In the genomic region with DNA sequence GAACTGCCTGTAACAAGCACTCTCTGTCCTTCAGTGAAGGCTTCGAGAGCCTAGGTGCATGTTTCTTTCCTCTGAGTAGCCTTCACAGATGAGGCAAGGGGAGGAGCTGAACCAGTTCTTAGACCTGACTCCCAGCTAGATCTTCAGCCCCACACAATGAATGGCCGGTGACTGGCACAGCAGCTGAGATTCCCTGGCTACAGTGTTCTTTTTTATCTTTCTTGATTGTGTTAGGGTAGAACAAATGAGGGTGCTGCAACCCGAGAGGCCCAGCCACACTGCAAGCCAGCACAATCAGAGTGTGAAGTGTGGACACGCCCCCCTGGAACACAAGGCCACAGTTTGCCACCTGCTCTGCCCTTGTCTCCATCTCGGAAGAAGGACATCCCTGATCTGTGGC, we compare ENCODE assay signal across 18 cellular contexts. TPM values are rescaled to one million over a fixed set of nuclear protein-coding genes. Genes with fewer than 3 reads are reported as not detected.
DNase-seq lines count a peak whose midpoint lies in the region; ATAC-seq and TF ChIP-seq lines count a peak whose summit lies in the region.
"Had no signal": no experiment of that assay in that cellular context is flagged by ENCODE, and none has a peak within 500 bp of the region (broad histone marks: within the 10 kb centered on the region; RNA-seq: fewer than 3 reads in every experiment).

No MANE protein-coding gene starts in this region.

- H3K4me1 Mint-ChIP-seq in mesothelial cell of epicardium: peaks cover 52% of the 10 kb centered on the region
- no peaks in the 10 kb centered on the region for H3K4me1 Mint-ChIP-seq in activated T-cell treated with anti-CD3 and anti-CD28 coated beads, Interleukin-2, amount 50 U/mL, for 24 hours (ENCODE audit: low read depth)
- H3K4me1 Mint-ChIP-seq: activated CD4-positive, alpha-beta T cell treated with anti-CD3 and anti-CD28 coated beads, Interleukin-2, amount 10 ng/mL, durations not matched to agents 7 days and 5 days had no signal

- peak overlapping the region; percentile 79 for H3K27ac Mint-ChIP-seq in mesothelial cell of epicardium
- H3K27ac Mint-ChIP-seq in activated T-cell treated with anti-CD3 and anti-CD28 coated beads, Interleukin-2, amount 50 U/mL, for 24 hours: no peak overlapping the region
- H3K27ac Mint-ChIP-seq: activated T-helper 2 cell treated with anti-CD3 and anti-CD28 coated beads, Interferon-gamma antibody, Interleukin-2, Interleukin-4, amounts not matched to agents 10 μg/mL and 5 μg/mL and 100 μg/mL, durations not matched to agents 14 hours and 24 hours and 36 hours had no signal

- H3K27me3 Mint-ChIP-seq in mesothelial cell of epicardium (ENCODE audit: low read depth): peaks cover 6% of the 10 kb centered on the region
- peaks cover 17% of the 10 kb centered on the region for H3K27me3 Mint-ChIP-seq in activated T-cell treated with anti-CD3 and anti-CD28 coated beads, Interleukin-2, amount 50 U/mL, for 24 hours

- ATAC-seq in GM21367 (IDR thresholded peaks at IDR 0.05; ENCODE audit: unreplicated experiment) (no peak), GM18909 (IDR thresholded peaks at IDR 0.05; ENCODE audit: poor library complexity, unreplicated experiment) (no peak)
- ATAC-seq: GM12878 had no signal

- H3K36me3 Mint-ChIP-seq in mesothelial cell of epicardium: no peaks in the 10 kb centered on the region
- no peaks in the 10 kb centered on the region for H3K36me3 Mint-ChIP-seq in activated T-cell treated with anti-CD3 and anti-CD28 coated beads, Interleukin-2, amount 50 U/mL, for 24 hours (ENCODE audit: low read depth)

- no peak for TF ChIP-seq CTCF in C4-2B (conservative IDR thresholded peaks at IDR 0.05)
- no peak for TF ChIP-seq CTCF in mesothelial cell of epicardium (IDR thresholded peaks at IDR 0.05; ENCODE audit: unreplicated experiment)

- no peak overlapping the region for H3K4me3 Mint-ChIP-seq in mesothelial cell of epicardium
- no peak overlapping the region for H3K4me3 Mint-ChIP-seq in activated T-cell treated with anti-CD3 and anti-CD28 coated beads, Interleukin-2, amount 50 U/mL, for 24 hours
- H3K4me3 Mint-ChIP-seq: activated CD4-positive, alpha-beta T cell treated with anti-CD3 and anti-CD28 coated beads, Interleukin-2, amount 10 ng/mL, durations not matched to agents 7 days and 5 days had no signal

- H3K27ac ChIP-seq in C4-2B: peak overlapping the region; percentile 94
- H3K27ac ChIP-seq: ascending aorta had no signal

- H3K9me3 Mint-ChIP-seq in mesothelial cell of epicardium: no peaks in the 10 kb centered on the region
- no peaks in the 10 kb centered on the region for H3K9me3 Mint-ChIP-seq in activated T-cell treated with anti-CD3 and anti-CD28 coated beads, Interleukin-2, amount 50 U/mL, for 24 hours
- H3K9me3 Mint-ChIP-seq: activated CD4-positive, alpha-beta T cell treated with anti-CD3 and anti-CD28 coated beads, Interleukin-2, amount 10 ng/mL, durations not matched to agents 7 days and 5 days; activated T-helper 2 cell treated with anti-CD3 and anti-CD28 coated beads, Interferon-gamma antibody, Interleukin-2, Interleukin-4, amounts not matched to agents 10 μg/mL and 5 μg/mL and 100 μg/mL, durations not matched to agents 14 hours and 24 hours and 36 hours had no signal

- DNase-seq in NCI-H1092 (lab: John Stamatoyannopoulos, UW) (peak; percentile 30), SK-N-DZ (ENCODE audit: low spot score) (peak; percentile 31), mesothelial cell of epicardium (ENCODE audit: low spot score in 2 of 2, unreplicated experiment in 2 of 2) (no peak), anterior cingulate cortex (lab: John Stamatoyannopoulos, UW) (no peak)
- DNase-seq in activated T-cell treated with anti-CD3 and anti-CD28 coated beads, Interleukin-2, amount 50 U/mL, for 24 hours: no peak
- DNase-seq: activated CD4-positive, alpha-beta T cell treated with anti-CD3 and anti-CD28 coated beads, Interleukin-2, amount 10 ng/mL, durations not matched to agents 7 days and 5 days; dermis blood vessel endothelial cell; NCI-H1436 had no signal

RNA-seq across cellular contexts. Expression of a gene that starts 19.1 kb away (rescaled TPM):
- polyA plus RNA-seq in SK-N-DZ (2014; cell fraction: cytosol; rRNA removed): 6.6 and 9.9 TPM in 2 replicates
- 55.9 and 74.4 TPM in 2 replicates for polyA plus RNA-seq in SK-N-DZ (2014; cell fraction: nucleus; rRNA removed)
- 70.9 to 86.4 TPM (median 80.6 TPM) in 3 replicates for total RNA-seq in mesothelial cell of epicardium
- total RNA-seq: activated CD4-positive, alpha-beta T cell treated with anti-CD3 and anti-CD28 coated beads, Interleukin-2, amount 10 ng/mL, durations not matched to agents 7 days and 5 days; ascending aorta; dermis blood vessel endothelial cell; fibroblast of lung; mononuclear cell; pulmonary artery endothelial cell; T-helper 1 cell treated with Interleukin-12 subunit alpha and Interleukin-12 subunit beta and Interleukin-4 antibody, amounts not matched to agents 30 ng/mL and 1 ng/mL, for 36 hours had no signal
- polyA plus RNA-seq: fibroblast of lung had no signal

RNA-seq across cellular contexts. Expression of a gene that starts 60.0 kb away (rescaled TPM):
- polyA plus RNA-seq in SK-N-DZ (2014; cell fraction: cytosol; rRNA removed): 173 and 195 TPM in 2 replicates
- polyA plus RNA-seq in SK-N-DZ (2014; cell fraction: nucleus; rRNA removed): 225 and 276 TPM in 2 replicates
- 73.7 to 83.1 TPM (median 80.1 TPM) in 3 replicates for total RNA-seq in mesothelial cell of epicardium

Comparison
In these comparisons a context has a peak if more than half of its experiments do, and no peak if none do; other contexts are left out.
1. DNase-seq: peak in NCI-H1092 (single experiment) and SK-N-DZ (single experiment); none in mesothelial cell of epicardium (0 of 2), activated T-cell treated with anti-CD3 and anti-CD28 coated beads, Interleukin-2, amount 50 U/mL, for 24 hours (single experiment) and anterior cingulate cortex (0 of 58).